Comparison of ENCODE assay signal across 17 cellular contexts in the genomic region with DNA sequence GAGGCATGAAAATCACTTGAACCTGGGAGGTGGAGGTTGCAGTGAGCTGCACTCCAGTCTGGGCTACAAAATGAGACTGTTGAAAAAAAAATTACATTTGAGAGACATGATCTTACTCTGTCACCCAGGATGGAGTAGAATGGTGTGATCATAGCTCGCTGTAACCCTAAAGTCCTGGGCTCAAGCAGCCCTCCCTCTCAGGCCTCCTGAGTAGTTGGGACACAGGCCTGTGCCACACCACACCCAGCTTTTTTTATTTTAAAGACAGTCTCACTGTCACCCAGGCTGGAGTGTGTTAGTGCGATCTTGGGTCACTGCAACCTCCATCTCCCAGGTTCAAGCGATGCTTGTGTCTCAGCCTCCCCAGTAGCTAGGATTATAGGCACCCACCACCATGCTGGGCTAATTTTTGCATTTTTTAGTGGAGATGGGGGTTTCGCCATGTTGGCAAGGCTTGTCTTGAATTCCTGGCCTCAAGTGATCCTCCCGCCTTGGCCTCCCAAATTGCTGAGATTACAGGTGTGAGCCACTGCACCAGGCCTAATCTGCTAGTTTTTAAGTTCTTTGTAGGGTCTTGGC. TPM values are rescaled to one million over a fixed set of nuclear protein-coding genes. Genes with fewer than 3 reads are reported as not detected.
DNase-seq lines count a peak whose midpoint lies in the region; ATAC-seq and TF ChIP-seq lines count a peak whose summit lies in the region.
"Had no signal": no experiment of that assay in that cellular context is flagged by ENCODE, and none has a peak within 500 bp of the region (broad histone marks: within the 10 kb centered on the region; RNA-seq: fewer than 3 reads in every experiment).

No MANE protein-coding gene starts in this region.

- H3F3A ChIP-seq in GM23248 (ENCODE audit: insufficient read depth) = peaks cover 68% of the 10 kb centered on the region
- no peaks in the 10 kb centered on the region for H3F3A ChIP-seq in PC-3 (ENCODE audit: low read length, unreplicated experiment)

- TF ChIP-seq CTCF in WTC11 (IDR thresholded peaks at IDR 0.05) = no peak
- no peak for TF ChIP-seq CTCF in PC-3 (conservative IDR thresholded peaks at IDR 0.05; ENCODE audit: low read depth, low read length)

- H3K9me3 ChIP-seq in GM23248 (ENCODE audit: low read depth) (no peaks in the 10 kb centered on the region), PC-3 (ENCODE audit: low read length) (no peaks in the 10 kb centered on the region)
- no peaks in the 10 kb centered on the region for H3K9me3 ChIP-seq in naive thymus-derived CD4-positive, alpha-beta T cell (ENCODE audit: control insufficient read depth in 2 of 3, low read length in 3 of 3)

- no peak overlapping the region for H3K4me3 Mint-ChIP-seq in activated CD4-positive, alpha-beta memory T cell treated with anti-CD3 and anti-CD28 coated beads for 36 hours
- no peak overlapping the region for H3K4me3 Mint-ChIP-seq in activated CD4-positive, alpha-beta memory T cell treated with anti-CD3 and anti-CD28 coated beads, Interleukin-2, amount 10 ng/mL, durations not matched to agents 7 days and 5 days
- no peak overlapping the region for H3K4me3 Mint-ChIP-seq in WTC11
- H3K4me3 Mint-ChIP-seq in naive thymus-derived CD4-positive, alpha-beta T cell = no peak overlapping the region
- H3K4me3 Mint-ChIP-seq: activated naive CD8-positive, alpha-beta T cell treated with anti-CD3 and anti-CD28 coated beads, Interleukin-2, amount 10 ng/mL, durations not matched to agents 7 days and 5 days; neural progenitor cell had no signal

- H3K36me3 ChIP-seq in GM23248 (ENCODE audit: low read depth) = peaks cover 61% of the 10 kb centered on the region
- H3K36me3 ChIP-seq in naive thymus-derived CD4-positive, alpha-beta T cell (ENCODE audit: control insufficient read depth in 2 of 3, insufficient read depth in 3 of 3, low read length in 3 of 3) = peaks cover 7 to 66% (median 37%) of the 10 kb centered on the region in 3 experiments
- peaks cover 51% of the 10 kb centered on the region for H3K36me3 ChIP-seq in PC-3 (ENCODE audit: low read depth, low read length)

- peaks cover 12% of the 10 kb centered on the region; the same call in 1 of the 2 replicates for H4K20me1 ChIP-seq in GM23248 (ENCODE audit: insufficient read depth)
- peaks cover 22% of the 10 kb centered on the region for H4K20me1 ChIP-seq in PC-3 (ENCODE audit: low read length)

- 0 out of 2 replicates have a peak overlapping the region, but pooled peaks have one; percentile 7 for H3K27ac ChIP-seq in GM23248
- H3K27ac ChIP-seq in naive thymus-derived CD4-positive, alpha-beta T cell (ENCODE audit: low read depth, low read length) = no peak overlapping the region
- H3K27ac ChIP-seq in PC-3 (ENCODE audit: low read length) = no peak overlapping the region
- H3K27ac ChIP-seq: C4-2B, neural progenitor cell had no signal

- H3K9ac ChIP-seq in GM23248 = no peak overlapping the region
- no peak overlapping the region for H3K9ac ChIP-seq in PC-3 (ENCODE audit: low read length)
- H3K9ac ChIP-seq: neural progenitor cell had no signal

- DNase-seq in activated CD4-positive, alpha-beta memory T cell treated with anti-CD3 and anti-CD28 coated beads for 36 hours = no peak
- no peak for DNase-seq in activated CD4-positive, alpha-beta memory T cell treated with anti-CD3 and anti-CD28 coated beads, Interleukin-2, amount 10 ng/mL, durations not matched to agents 7 days and 5 days
- DNase-seq in GM23248 (no peak), WTC11 (ENCODE audit: low spot score) (no peak), PC-3 (no peak)
- no peak for DNase-seq in naive thymus-derived CD4-positive, alpha-beta T cell
- DNase-seq in effector CD8-positive, alpha-beta T cell (lab: John Stamatoyannopoulos, UW) = no peak
- DNase-seq: activated CD4-positive, alpha-beta T cell treated with anti-CD3 and anti-CD28 coated beads for 4 hours; activated naive CD8-positive, alpha-beta T cell treated with anti-CD3 and anti-CD28 coated beads, Interleukin-2, amount 10 ng/mL, durations not matched to agents 7 days and 5 days; effector CD4-positive, alpha-beta T cell; mesendoderm; NCI-H187 treated with DMSO at 0.1 percent for 48 hours; NCI-H446; stimulated activated naive CD4-positive, alpha-beta T cell treated with Interleukin-2 at 50 U/mL for 16 hours had no signal

- peaks cover 62% of the 10 kb centered on the region for H3K36me3 Mint-ChIP-seq in activated CD4-positive, alpha-beta memory T cell treated with anti-CD3 and anti-CD28 coated beads for 36 hours
- H3K36me3 Mint-ChIP-seq in activated CD4-positive, alpha-beta memory T cell treated with anti-CD3 and anti-CD28 coated beads, Interleukin-2, amount 10 ng/mL, durations not matched to agents 7 days and 5 days (ENCODE audit: low read depth) = peaks cover 64% of the 10 kb centered on the region
- peaks cover 73% of the 10 kb centered on the region for H3K36me3 Mint-ChIP-seq in WTC11
- H3K36me3 Mint-ChIP-seq in naive thymus-derived CD4-positive, alpha-beta T cell = peaks cover 4 to 42% (median 30%) of the 10 kb centered on the region in 5 donors

- H3K9me2 ChIP-seq in GM23248 (ENCODE audit: insufficient read depth) = no peaks in the 10 kb centered on the region
- H3K9me2 ChIP-seq in PC-3 (replicated peaks; ENCODE audit: low read length) = no peaks in the 10 kb centered on the region

- no peaks in the 10 kb centered on the region for H3K27me3 Mint-ChIP-seq in activated CD4-positive, alpha-beta memory T cell treated with anti-CD3 and anti-CD28 coated beads for 36 hours
- no peaks in the 10 kb centered on the region for H3K27me3 Mint-ChIP-seq in activated CD4-positive, alpha-beta memory T cell treated with anti-CD3 and anti-CD28 coated beads, Interleukin-2, amount 10 ng/mL, durations not matched to agents 7 days and 5 days
- H3K27me3 Mint-ChIP-seq in WTC11 (ENCODE audit: low read depth) = no peaks in the 10 kb centered on the region
- no peaks in the 10 kb centered on the region for H3K27me3 Mint-ChIP-seq in naive thymus-derived CD4-positive, alpha-beta T cell
- H3K27me3 Mint-ChIP-seq: activated naive CD8-positive, alpha-beta T cell treated with anti-CD3 and anti-CD28 coated beads, Interleukin-2, amount 10 ng/mL, durations not matched to agents 7 days and 5 days had no signal

- H3K27ac Mint-ChIP-seq in activated CD4-positive, alpha-beta memory T cell treated with anti-CD3 and anti-CD28 coated beads for 36 hours = peak overlapping the region; percentile 1
- H3K27ac Mint-ChIP-seq in activated CD4-positive, alpha-beta memory T cell treated with anti-CD3 and anti-CD28 coated beads, Interleukin-2, amount 10 ng/mL, durations not matched to agents 7 days and 5 days = no peak overlapping the region
- H3K27ac Mint-ChIP-seq in WTC11 = peak overlapping the region; percentile 32; the same call in 1 of the 2 replicates
- peak overlapping the region in 5 of 9 donors; percentile 12 to 80 (median 46) for H3K27ac Mint-ChIP-seq in naive thymus-derived CD4-positive, alpha-beta T cell
- H3K27ac Mint-ChIP-seq: activated naive CD8-positive, alpha-beta T cell treated with anti-CD3 and anti-CD28 coated beads, Interleukin-2, amount 10 ng/mL, durations not matched to agents 7 days and 5 days; neural progenitor cell had no signal

- H3K4me1 ChIP-seq in GM23248 (ENCODE audit: insufficient read depth) = peaks cover 18% of the 10 kb centered on the region
- peaks cover 12 to 18% of the 10 kb centered on the region in 2 donors for H3K4me1 ChIP-seq in naive thymus-derived CD4-positive, alpha-beta T cell (ENCODE audit: control insufficient read depth in 2 of 2, insufficient read depth in 2 of 2, low read length in 2 of 2)
- peaks cover 11% of the 10 kb centered on the region for H3K4me1 ChIP-seq in PC-3 (ENCODE audit: insufficient read depth, low read length)

- H3K27me3 ChIP-seq in GM23248 (replicated peaks; ENCODE audit: insufficient read depth) = no peaks in the 10 kb centered on the region
- H3K27me3 ChIP-seq in naive thymus-derived CD4-positive, alpha-beta T cell (ENCODE audit: control insufficient read depth in 2 of 2, insufficient read depth in 2 of 2, low read length in 2 of 2) = no peaks in the 10 kb centered on the region
- H3K27me3 ChIP-seq in PC-3 (ENCODE audit: low read length) = no peaks in the 10 kb centered on the region
- H3K27me3 ChIP-seq: neural progenitor cell had no signal

- no peak overlapping the region for H2AFZ ChIP-seq in GM23248
- no peak overlapping the region for H2AFZ ChIP-seq in PC-3 (ENCODE audit: low read length)
- H2AFZ ChIP-seq: neural progenitor cell had no signal

- ATAC-seq in WTC11 (peak; percentile 17), PC-3 (no peak; the same call in 1 of the 2 replicates), GM19023 (IDR thresholded peaks at IDR 0.05; ENCODE audit: unreplicated experiment) (no peak)
- ATAC-seq in naive thymus-derived CD4-positive, alpha-beta T cell = peak; percentile 26

- POLR2A ChIA-PET in activated CD4-positive, alpha-beta memory T cell treated with anti-CD3 and anti-CD28 coated beads for 36 hours (lab: Charles Lee) = no interaction called here
- POLR2A ChIA-PET in activated CD4-positive, alpha-beta memory T cell treated with anti-CD3 and anti-CD28 coated beads, Interleukin-2, amount 10 ng/mL, durations not matched to agents 7 days and 5 days (lab: Charles Lee) = no interaction called here
- POLR2A ChIA-PET in WTC11 (lab: Charles Lee) (no interaction called here), PC-3 (lab: Charles Lee; ENCODE audit: unreplicated experiment) (no interaction called here)
- POLR2A ChIA-PET in naive thymus-derived CD4-positive, alpha-beta T cell (lab: Charles Lee) = no interaction called here

- peaks cover 37% of the 10 kb centered on the region for H3K4me1 Mint-ChIP-seq in activated CD4-positive, alpha-beta memory T cell treated with anti-CD3 and anti-CD28 coated beads for 36 hours (ENCODE audit: low read depth)
- peaks cover 31% of the 10 kb centered on the region for H3K4me1 Mint-ChIP-seq in activated CD4-positive, alpha-beta memory T cell treated with anti-CD3 and anti-CD28 coated beads, Interleukin-2, amount 10 ng/mL, durations not matched to agents 7 days and 5 days
- peaks cover 19% of the 10 kb centered on the region for H3K4me1 Mint-ChIP-seq in WTC11
- peaks cover 20 to 32% (median 28%) of the 10 kb centered on the region in 7 donors for H3K4me1 Mint-ChIP-seq in naive thymus-derived CD4-positive, alpha-beta T cell

- in situ Hi-C loops in GM23248 (cut with MboI) = loop anchor here (25.0 kb wide), 1 partner anchor 1257 kb away; no protein-coding TSS in a partner anchor

- intact Hi-C loops in activated CD4-positive, alpha-beta memory T cell treated with anti-CD3 and anti-CD28 coated beads for 36 hours (cut with micrococcal nuclease) = no loop called here
- intact Hi-C loops in naive thymus-derived CD4-positive, alpha-beta T cell (cut with micrococcal nuclease) = loop anchor here in 1 of 2 donors (10.0 kb wide), 1 partner anchor 909 kb away; no protein-coding TSS in a partner anchor
- intact Hi-C loops in PC-3 (cut with micrococcal nuclease) = no loop called here

- H3K4me3 ChIP-seq in GM23248 (no peak overlapping the region), PC-3 (ENCODE audit: low read length) (no peak overlapping the region)
- no peak overlapping the region for H3K4me3 ChIP-seq in naive thymus-derived CD4-positive, alpha-beta T cell (ENCODE audit: low read length)
- H3K4me3 ChIP-seq: neural progenitor cell had no signal

- H3K4me2 ChIP-seq in GM23248 (ENCODE audit: unreplicated experiment) = no peak overlapping the region
- H3K4me2 ChIP-seq in PC-3 (ENCODE audit: low read length) = no peak overlapping the region
- H3K4me2 ChIP-seq: neural progenitor cell had no signal

- peaks cover 33% of the 10 kb centered on the region for H3K79me2 ChIP-seq in GM23248 (ENCODE audit: insufficient read depth)
- peaks cover 24% of the 10 kb centered on the region for H3K79me2 ChIP-seq in PC-3 (ENCODE audit: low read length)

- no TSS peak for BruUV-seq in PC-3 (replicated peaks; lab: Mats Ljungman, UMichigan)

- CTCF ChIA-PET in activated CD4-positive, alpha-beta memory T cell treated with anti-CD3 and anti-CD28 coated beads for 36 hours (lab: Charles Lee) = interaction anchor here (0.6 to 1.8 kb wide), 3 partner anchors 9 to 162 kb away, joined by 3 to 5 read pairs (median 3); no protein-coding TSS in a partner anchor
- CTCF ChIA-PET in activated CD4-positive, alpha-beta memory T cell treated with anti-CD3 and anti-CD28 coated beads, Interleukin-2, amount 10 ng/mL, durations not matched to agents 7 days and 5 days (lab: Charles Lee) = interaction anchor here (1.0 kb wide), 1 partner anchor 12 kb away, joined by 3 read pairs; no protein-coding TSS in a partner anchor
- CTCF ChIA-PET in WTC11 (lab: Charles Lee) = no interaction called here
- CTCF ChIA-PET in naive thymus-derived CD4-positive, alpha-beta T cell (lab: Charles Lee) = interaction anchor here (0.6 kb wide), 1 partner anchor 59 kb away, joined by 4 read pairs; no protein-coding TSS in a partner anchor
- CTCF ChIA-PET in PC-3 (lab: Charles Lee) = no interaction called here

- WGBS in GM23248 (ENCODE audit: low coverage in 1 of 2, low lambda C conversion rate in 2 of 2, missing lambda C conversion rate in 2 of 2), 2 experiments = 97 to 99% methylated on average over 5 of the region's 5 CpGs

- H3K9me3 Mint-ChIP-seq in activated CD4-positive, alpha-beta memory T cell treated with anti-CD3 and anti-CD28 coated beads for 36 hours = no peaks in the 10 kb centered on the region
- no peaks in the 10 kb centered on the region for H3K9me3 Mint-ChIP-seq in activated CD4-positive, alpha-beta memory T cell treated with anti-CD3 and anti-CD28 coated beads, Interleukin-2, amount 10 ng/mL, durations not matched to agents 7 days and 5 days
- H3K9me3 Mint-ChIP-seq in WTC11 = no peaks in the 10 kb centered on the region
- H3K9me3 Mint-ChIP-seq in naive thymus-derived CD4-positive, alpha-beta T cell = no peaks in the 10 kb centered on the region
- H3K9me3 Mint-ChIP-seq: activated naive CD8-positive, alpha-beta T cell treated with anti-CD3 and anti-CD28 coated beads, Interleukin-2, amount 10 ng/mL, durations not matched to agents 7 days and 5 days; neural progenitor cell had no signal

RNA-seq across cellular contexts. Expression of gene RPS3A, which starts 6.1 kb away (rescaled TPM):
- total RNA-seq in activated CD4-positive, alpha-beta memory T cell treated with anti-CD3 and anti-CD28 coated beads for 36 hours = 1,000 to 10,000 TPM; 3,192 to 3,296 TPM
- 1,000 to 10,000 TPM; 1,515 to 1,526 TPM for total RNA-seq in activated CD4-positive, alpha-beta memory T cell treated with anti-CD3 and anti-CD28 coated beads, Interleukin-2, amount 10 ng/mL, durations not matched to agents 7 days and 5 days
- 1,990 and 2,540 TPM in 2 replicates for total RNA-seq in GM23248 (2014; rRNA removed; shearing (Covaris generic))
- 870 and 943 TPM in 2 replicates for polyA plus RNA-seq in GM23248 (2016; fragmentation: Nextera tagmentation; extraction: Ambion mirVana)
- 2,111 to 2,489 TPM (median 2,363 TPM) in 3 replicates for total RNA-seq in WTC11 (2021)
- total RNA-seq in naive thymus-derived CD4-positive, alpha-beta T cell = 1,000 to 10,000 TPM; 1,723 to 5,358 (median 3,483) TPM
- polyA plus RNA-seq in naive thymus-derived CD4-positive, alpha-beta T cell = 1,000 to 10,000 TPM; 4,368 to 6,596 TPM
- 560 and 571 TPM in 2 replicates for total RNA-seq in PC-3 (2014; rRNA removed)

Comparison
In these comparisons a context has a peak if more than half of its experiments do, and no peak if none do; other contexts are left out.
1. ATAC-seq: peak in WTC11 (single experiment) and naive thymus-derived CD4-positive, alpha-beta T cell (single experiment); none in PC-3 (single experiment) and GM19023 (single experiment).
2. CTCF ChIA-PET loops: an anchor here in activated CD4-positive, alpha-beta memory T cell treated with anti-CD3 and anti-CD28 coated beads for 36 hours (0.6 to 1.8 kb wide), activated CD4-positive, alpha-beta memory T cell treated with anti-CD3 and anti-CD28 coated beads, Interleukin-2, amount 10 ng/mL, durations not matched to agents 7 days and 5 days (1.0 kb wide) and naive thymus-derived CD4-positive, alpha-beta T cell (0.6 kb wide); none called in WTC11 and PC-3.